ENCODE assay signal across 2 cellular contexts in genomic region chr1:229730573-229730972, GRCh38.
TF ChIP-seq lines count a peak whose summit lies in the region.

No MANE protein-coding gene starts in this region.

TF ChIP-seq in K562, 482 proteins besides CTCF, POLR2A, EP300 and RAD21 (continued from another document):
- TF ChIP-seq ZNF395 (CRISPR knock-in tag; IDR thresholded peaks at IDR 0.05) (no peak), ZNF830 (CRISPR knock-in tag; IDR thresholded peaks at IDR 0.05) (no peak), ZNF263 (CRISPR knock-in tag; IDR thresholded peaks at IDR 0.05; ENCODE audit: borderline replicate concordance) (no peak), SREBF2 (CRISPR knock-in tag; IDR thresholded peaks at IDR 0.05) (no peak), POU5F1 (IDR thresholded peaks at IDR 0.05; ENCODE audit: borderline replicate concordance, low read depth, low read length, partially characterized antibody) (no peak), FOSL1 (tag; conservative IDR thresholded peaks at IDR 0.05) (no peak), ZBTB11 (CRISPR knock-in tag; IDR thresholded peaks at IDR 0.05) (no peak)
TF ChIP-seq in K562: peak in this region for 0.

TF ChIP-seq in neural cell, 6 proteins besides CTCF, POLR2A, EP300 and RAD21 (continued from another document):
- TF ChIP-seq REST (IDR thresholded peaks at IDR 0.05; ENCODE audit: borderline replicate concordance) (no peak), TAF1 (IDR thresholded peaks at IDR 0.05; ENCODE audit: low read depth) (no peak), MXI1 (conservative IDR thresholded peaks at IDR 0.05; ENCODE audit: poor library complexity, severe bottlenecking) (no peak), EZH2 (IDR thresholded peaks at IDR 0.05; ENCODE audit: borderline replicate concordance, insufficient read depth, low read length, poor library complexity, severe bottlenecking) (no peak), SMC3 (conservative IDR thresholded peaks at IDR 0.05; ENCODE audit: poor library complexity) (no peak)
